In genomic region chr9:95250462-95251058, GRCh38 we compare ENCODE assay signal across 19 cellular contexts.
DNase-seq lines count a peak whose midpoint lies in the region; ATAC-seq and TF ChIP-seq lines count a peak whose summit lies in the region.
"Had no signal": no experiment of that assay in that cellular context is flagged by ENCODE, and none has a peak within 500 bp of the region (broad histone marks: within the 10 kb centered on the region; RNA-seq: fewer than 3 reads in every experiment).

No MANE protein-coding gene starts in this region.

- TF ChIP-seq CTCF in OCI-LY1 (IDR thresholded peaks at IDR 0.05; ENCODE audit: low read length) (no peak), esophagus muscularis mucosa (IDR thresholded peaks at IDR 0.05) (no peak)

- no peak overlapping the region for H3K9ac ChIP-seq in OCI-LY1 (ENCODE audit: low read length)

- no peaks in the 10 kb centered on the region for H3K79me2 ChIP-seq in OCI-LY1 (ENCODE audit: insufficient read depth, low read length)

- peak; percentile 45 for DNase-seq in D341Med (ENCODE audit: low spot score)
- DNase-seq in NAMALWA (ENCODE audit: low spot score), result peak; percentile 9
- peak; percentile 64 for DNase-seq in myocyte (ENCODE audit: low read depth)
- no peak for DNase-seq in GM19240 (ENCODE audit: insufficient read length, low spot score)
- DNase-seq in HCEC 1CT, result no peak
- DNase-seq in esophagus muscularis mucosa (ENCODE audit: extremely low spot score), result no peak
- DNase-seq: activated CD4-positive, alpha-beta memory T cell treated with anti-CD3 and anti-CD28 coated beads for 36 hours; activated naive CD4-positive, alpha-beta T cell treated with anti-CD3 and anti-CD28 coated beads for 36 hours; activated T-cell treated with anti-CD3 and anti-CD28 coated beads, Interleukin-2, amount 50 U/mL, for 1 hour; AML-193; anterior cingulate cortex; kidney; mesenchymal stem cell; psoas muscle; spleen; T-helper 1 cell had no signal

- no peak for TF ChIP-seq EP300 in esophagus muscularis mucosa (IDR thresholded peaks at IDR 0.05)

- H3K27me3 ChIP-seq in OCI-LY1 (ENCODE audit: insufficient read depth, low read length) (no peaks in the 10 kb centered on the region), esophagus muscularis mucosa (no peaks in the 10 kb centered on the region)
- H3K27me3 ChIP-seq: spleen had no signal

- H3K4me2 ChIP-seq in OCI-LY1 (ENCODE audit: low read length), result peak overlapping the region; percentile 31; the same call in 1 of the 2 replicates

- no peaks in the 10 kb centered on the region for H3K9me2 ChIP-seq in OCI-LY1 (ENCODE audit: low read depth, low read length)

- 45% methylated on average over 7 of the region's 7 CpGs for WGBS in esophagus muscularis mucosa

- H3K4me1 ChIP-seq in OCI-LY1 (ENCODE audit: insufficient read depth, low read length, severe bottlenecking) (peaks cover 12% of the 10 kb centered on the region), esophagus muscularis mucosa (peaks cover 5 to 16% (median 14%) of the 10 kb centered on the region in 4 donors)

- no peaks in the 10 kb centered on the region for H3F3A ChIP-seq in OCI-LY1 (ENCODE audit: insufficient read depth, low read length)

- H3K4me3 ChIP-seq in OCI-LY1 (ENCODE audit: low read depth, low read length, poor library complexity, severe bottlenecking) (peak overlapping the region; percentile 2), esophagus muscularis mucosa (no peak overlapping the region)
- H3K4me3 ChIP-seq: psoas muscle, spleen had no signal

- TF ChIP-seq POLR2A in esophagus muscularis mucosa (IDR thresholded peaks at IDR 0.05; ENCODE audit: low read depth), result no peak

- H3K27ac ChIP-seq in OCI-LY1 (ENCODE audit: low read depth, low read length, poor library complexity, severe bottlenecking), result no peak overlapping the region
- no peak overlapping the region for H3K27ac ChIP-seq in esophagus muscularis mucosa (replicated peaks in 1 of 4)
- H3K27ac ChIP-seq: psoas muscle, spleen had no signal

- no peak overlapping the region for H2AFZ ChIP-seq in OCI-LY1 (ENCODE audit: low read length)

- H3K36me3 ChIP-seq in OCI-LY1 (ENCODE audit: insufficient read depth, low read length) (0 out of 2 replicates have a peak, but pooled peaks cover 5% of the 10 kb centered on the region), esophagus muscularis mucosa (peaks cover 0 to 16% (median 4%) of the 10 kb centered on the region in 4 donors)

- H4K20me1 ChIP-seq in OCI-LY1 (ENCODE audit: insufficient read depth, low read length), result no peaks in the 10 kb centered on the region

- intact Hi-C loops in esophagus muscularis mucosa (cut with DNase I), result no loop called here

- H3K9me3 ChIP-seq in OCI-LY1 (ENCODE audit: low read length), result no peaks in the 10 kb centered on the region
- H3K9me3 ChIP-seq in esophagus muscularis mucosa, result no peaks in the 10 kb centered on the region
- H3K9me3 ChIP-seq: psoas muscle, spleen had no signal

- no peak for ATAC-seq in GM21786 (IDR thresholded peaks at IDR 0.05; ENCODE audit: unreplicated experiment)
- ATAC-seq: natural killer cell treated with Interleukin-12 subunit alpha and Interleukin-12 subunit beta and Interleukin-15 and Interleukin-18, amount 100 ng/mL, for 72 hours had no signal

Comparison
In these comparisons a context has a peak if more than half of its experiments do, and no peak if none do; other contexts are left out.
1. DNase-seq: peak in D341Med (single experiment), NAMALWA (single experiment) and myocyte (single experiment); none in GM19240 (single experiment), HCEC 1CT (single experiment) and esophagus muscularis mucosa (single experiment).